In the genomic region with DNA sequence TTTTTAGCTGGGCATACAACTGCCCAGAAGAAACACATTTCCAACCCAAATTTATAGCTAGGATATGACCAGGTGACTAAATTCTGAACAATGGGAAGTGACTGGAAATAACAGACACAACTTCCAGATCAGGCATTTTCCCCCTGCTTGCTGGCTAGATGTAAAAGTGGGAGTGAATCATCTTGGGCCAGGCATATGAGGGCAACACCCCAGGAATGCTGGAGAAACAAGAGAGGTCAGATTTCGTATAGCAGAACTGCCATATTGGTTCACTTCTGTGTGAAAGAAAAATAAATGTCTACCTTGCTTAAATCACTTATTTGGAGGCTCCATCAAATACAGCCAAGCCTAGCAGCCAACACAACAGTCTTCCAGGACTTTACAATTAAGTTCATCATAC, we compare ENCODE assay signal across 12 cellular contexts. TPM values are rescaled to one million over a fixed set of nuclear protein-coding genes. Genes with fewer than 3 reads are reported as not detected.
A peak's percentile ranks its signal among the peaks of the same experiment; 100 is the strongest.
DNase-seq lines count a peak whose midpoint lies in the region; ATAC-seq and TF ChIP-seq lines count a peak whose summit lies in the region.
"Had no signal": no experiment of that assay in that cellular context is flagged by ENCODE, and none has a peak within 500 bp of the region (broad histone marks: within the 10 kb centered on the region; RNA-seq: fewer than 3 reads in every experiment).

No MANE protein-coding gene starts in this region.

- WGBS in thyroid gland, 2 donors = 0% methylated on average over 1 of the region's 1 CpG

- peaks cover 4% of the 10 kb centered on the region for H3K36me3 Mint-ChIP-seq in brain

- TF ChIP-seq CTCF in AG04449 (IDR thresholded peaks at IDR 0.05; ENCODE audit: insufficient read depth, low read length, missing control alignments) = no peak
- no peak for TF ChIP-seq CTCF in brain (conservative IDR thresholded peaks at IDR 0.05)
- no peak for TF ChIP-seq CTCF in thyroid gland (IDR thresholded peaks at IDR 0.05)

- CTCF ChIA-PET in AG04449 (lab: Yijun Ruan, JAX) = interaction anchor here (1.2 to 2.4 kb wide), 2 partner anchors 17 to 25 kb away, joined by 5 to 8 read pairs; a partner anchor contains a TSS

- H3K4me1 ChIP-seq in thyroid gland = peaks cover 33 to 34% of the 10 kb centered on the region in 2 donors

- no peaks in the 10 kb centered on the region for H3K36me3 ChIP-seq in thyroid gland

- peak overlapping the region in 3 of 5 experiments; percentile 42 to 68 (median 61) for H3K27ac Mint-ChIP-seq in brain

- TF ChIP-seq RAD21 in Ishikawa (IDR thresholded peaks at IDR 0.05; ENCODE audit: low read depth) = no peak

- TF ChIP-seq POLR2A in thyroid gland (IDR thresholded peaks at IDR 0.05) = no peak

- H3K9me3 Mint-ChIP-seq in brain = no peaks in the 10 kb centered on the region

- POLR2A ChIA-PET in AG04449 (lab: Yijun Ruan, JAX) = interaction anchor here (0.7 kb wide), 1 partner anchor 22 kb away, joined by 4 read pairs; no protein-coding TSS in a partner anchor

- H3K27ac ChIP-seq in thyroid gland = no peak overlapping the region

- H3K4me1 Mint-ChIP-seq in brain = peaks cover 29% of the 10 kb centered on the region

- no peaks in the 10 kb centered on the region for H3K27me3 Mint-ChIP-seq in brain

- intact Hi-C loops in thyroid gland (cut with DNase I) = no loop called here

- H3K27me3 ChIP-seq in thyroid gland = no peaks in the 10 kb centered on the region
- H3K27me3 ChIP-seq: gastroesophageal sphincter had no signal

- DNase-seq in AG04449 (ENCODE audit: low read depth, low spot score) (peak; percentile 34), hepatic stellate cell (ENCODE audit: low spot score) (peak; percentile 58), thyroid gland (no peak), midbrain (lab: John Stamatoyannopoulos, UW) (no peak)
- DNase-seq: AML-193; left colon; stimulated activated CD8-positive, alpha-beta memory T cell treated with anti-CD3 and anti-CD28 coated beads, Interleukin-4, amount 100 ng/mL, for 48 hours had no signal

- ATAC-seq in HG02981 (IDR thresholded peaks at IDR 0.05; ENCODE audit: unreplicated experiment) = no peak
- ATAC-seq in HG03565 (IDR thresholded peaks at IDR 0.05; ENCODE audit: unreplicated experiment) = no peak
- ATAC-seq: gastroesophageal sphincter, left colon had no signal

- no peak for TF ChIP-seq EP300 in Ishikawa (IDR thresholded peaks at IDR 0.05; ENCODE audit: borderline replicate concordance)

- no peaks in the 10 kb centered on the region for H3K9me3 ChIP-seq in thyroid gland
- H3K9me3 ChIP-seq: gastroesophageal sphincter had no signal

- H3K4me3 Mint-ChIP-seq in brain = peak overlapping the region in 1 of 5 experiments; percentile 54

- H3K4me3 ChIP-seq in AG04449 (ENCODE audit: low read depth, low read length) (no peak overlapping the region), thyroid gland (replicated peaks in 1 of 3) (no peak overlapping the region)
- H3K4me3 ChIP-seq: gastroesophageal sphincter had no signal

TF ChIP-seq in Ishikawa, 13 proteins besides CTCF, POLR2A, EP300 and RAD21:
- TF ChIP-seq FOXM1 (IDR thresholded peaks at IDR 0.05; ENCODE audit: borderline replicate concordance, low read depth) (no peak), CREB1 (IDR thresholded peaks at IDR 0.05; ENCODE audit: low read depth) (no peak), YY1 (IDR thresholded peaks at IDR 0.05; ENCODE audit: low read depth) (no peak), TEAD4 (IDR thresholded peaks at IDR 0.05) (0 out of 2 replicates have a peak, but pooled peaks have one; percentile 17), ZBTB7A (IDR thresholded peaks at IDR 0.05; ENCODE audit: low read depth) (no peak)
- TF ChIP-seq, protein P1, sequence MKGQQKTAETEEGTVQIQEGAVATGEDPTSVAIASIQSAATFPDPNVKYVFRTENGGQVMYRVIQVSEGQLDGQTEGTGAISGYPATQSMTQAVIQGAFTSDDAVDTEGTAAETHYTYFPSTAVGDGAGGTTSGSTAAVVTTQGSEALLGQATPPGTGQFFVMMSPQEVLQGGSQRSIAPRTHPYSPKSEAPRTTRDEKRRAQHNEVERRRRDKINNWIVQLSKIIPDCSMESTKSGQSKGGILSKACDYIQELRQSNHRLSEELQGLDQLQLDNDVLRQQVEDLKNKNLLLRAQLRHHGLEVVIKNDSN (IDR thresholded peaks at IDR 0.05) = no peak

RNA-seq across cellular contexts. Expression of a gene that starts 7.4 kb away (rescaled TPM):
- 10.8 TPM for polyA plus RNA-seq in brain (ENCODE audit: insufficient read depth, low read depth, low replicate concordance)
- total RNA-seq in thyroid gland = 100 to 1,000 TPM in 2 of 4 donors, 10 to 100 TPM in 2; 78.7 to 106 (median 98.4) TPM

RNA-seq across cellular contexts. Expression of a gene that starts 17.5 kb away (rescaled TPM):
- 666 TPM for polyA plus RNA-seq in brain (ENCODE audit: insufficient read depth, low read depth, low replicate concordance)
- total RNA-seq in thyroid gland = 100 to 1,000 TPM; 155 to 232 (median 209) TPM

RNA-seq across cellular contexts. Expression of a gene that starts 49.6 kb away (rescaled TPM):
- polyA plus RNA-seq in brain (ENCODE audit: insufficient read depth, low read depth, low replicate concordance) = 122 TPM
- 10 to 100 TPM; 42.8 to 96.0 (median 74.6) TPM for total RNA-seq in thyroid gland

Comparison
In these comparisons a context has a peak if more than half of its experiments do, and no peak if none do; other contexts are left out.
1. DNase-seq: peak in AG04449 (single experiment) and hepatic stellate cell (single experiment); none in thyroid gland (0 of 2) and midbrain (single experiment).